In the genomic region with DNA sequence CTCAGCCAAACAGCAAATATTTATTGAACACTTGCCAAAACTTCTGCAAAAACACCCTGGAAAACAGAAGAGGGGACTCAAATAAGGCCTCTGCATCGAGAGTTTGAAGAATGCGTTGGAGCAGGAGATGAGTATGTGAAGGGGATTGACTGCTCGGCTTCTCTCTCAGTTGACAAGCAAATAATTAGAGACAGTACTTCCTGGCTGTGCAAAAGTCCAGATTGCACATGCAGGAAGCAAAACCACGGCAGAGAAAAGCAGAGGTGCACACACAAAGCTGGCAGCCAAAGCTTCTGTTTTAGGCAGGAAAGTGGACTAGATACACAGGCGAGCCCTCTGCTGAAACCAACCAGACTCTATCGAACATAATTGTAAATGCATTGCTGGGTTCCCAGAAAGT, we compare ENCODE assay signal across 26 cellular contexts.
"Had no signal": no experiment of that assay in that cellular context is flagged by ENCODE, and none has a peak within 500 bp of the region (broad histone marks: within the 10 kb centered on the region; RNA-seq: fewer than 3 reads in every experiment).

No MANE protein-coding gene starts in this region.

- DNase-seq: activated CD4-positive, alpha-beta T cell treated with anti-CD3 and anti-CD28 coated beads for 48 hours; activated CD4-positive, alpha-beta T cell treated with anti-CD3 and anti-CD28 coated beads, Interleukin-2, amount 50 U/mL, for 4 hours; activated CD4-positive, CD25-positive, alpha-beta regulatory T cell treated with anti-CD3 and anti-CD28 coated beads, Interleukin-2, amount 50 U/mL, for 72 hours; activated CD8-positive, alpha-beta T cell treated with anti-CD3 and anti-CD28 coated beads, Interleukin-2, amount 10 ng/mL, durations not matched to agents 7 days and 5 days; activated gamma-delta T cell treated with Interleukin-2 at 50 U/mL for 16 hours; activated naive CD4-positive, alpha-beta T cell treated with anti-CD3 and anti-CD28 coated beads, Interleukin-2, amount 10 ng/mL, durations not matched to agents 7 days and 5 days; activated naive CD8-positive, alpha-beta T cell treated with anti-CD3 and anti-CD28 coated beads for 36 hours; activated T-cell treated with anti-CD3 and anti-CD28 coated beads, Interleukin-2, amount 50 U/mL, for 48 hours; brain microvascular endothelial cell; MG63; MV-4-11; NCI-H1105; NCI-H1436 treated with DMSO at 0.1 percent for 48 hours; NCI-H187; NCI-H2081; NCI-H526; NCI-H774; NK-92 treated with Interleukin-12 subunit alpha and Interleukin-12 subunit beta, amount 100 ng/mL, for 24 hours; OCI-M1; Peyer's patch; Right ventricle myocardium superior; SJCRH30; SW 1271 had no signal

- H3K4me3 ChIP-seq: cardiac muscle cell, MG63, Peyer's patch, SJCRH30 had no signal

- ATAC-seq: activated CD8-positive, alpha-beta T cell treated with anti-CD3 and anti-CD28 coated beads, Interleukin-2, amount 10 ng/mL, durations not matched to agents 7 days and 5 days; SK-N-SH treated with all-trans-retinoic acid at 6 μM for 48 hours; WTC11 had no signal
